Comparison of ENCODE assay signal across 18 cellular contexts in the genomic region with DNA sequence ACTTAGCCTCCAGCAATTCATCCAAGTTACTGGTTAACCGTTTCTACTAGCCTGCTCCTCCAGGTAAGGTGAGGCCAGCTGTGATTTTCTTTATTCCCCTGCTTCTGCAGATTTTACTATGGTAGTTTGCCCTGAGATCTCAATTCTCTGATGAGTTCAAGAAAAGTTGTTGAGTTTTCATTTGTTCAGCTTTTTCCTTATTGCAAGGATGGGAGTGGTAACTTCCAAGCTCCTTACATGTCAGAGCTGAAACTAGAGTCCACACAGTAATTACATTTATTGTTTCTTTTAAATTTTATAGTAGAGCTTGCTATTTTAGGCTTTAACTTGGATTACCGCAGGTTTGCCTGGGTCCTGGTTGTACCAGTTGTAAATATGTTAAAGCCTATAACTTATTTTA.
"Had no signal": no experiment of that assay in that cellular context is flagged by ENCODE, and none has a peak within 500 bp of the region (broad histone marks: within the 10 kb centered on the region; RNA-seq: fewer than 3 reads in every experiment).

No MANE protein-coding gene starts in this region.

- H3K9me3 ChIP-seq: SK-N-SH had no signal

- DNase-seq: KBM-7, NCI-H1092, NCI-H1105 treated with DMSO at 0.1 percent for 48 hours, NCI-H1417 treated with DMSO at 0.1 percent for 48 hours, NCI-H146, NCI-H1694 treated with DMSO at 0.1 percent for 48 hours, NCI-H1930, NCI-H2081, NCI-H2171, NCI-H226, NCI-H446, NCI-H510A, NCI-H524 treated with DMSO at 0.1 percent for 48 hours, NCI-H774, PC-3, SHP77, SK-N-SH had no signal

- H3K9ac ChIP-seq: SK-N-SH had no signal

- H3K27ac ChIP-seq: RWPE1 had no signal
